Comparison of ENCODE assay signal across 9 cellular contexts in the genomic region with DNA sequence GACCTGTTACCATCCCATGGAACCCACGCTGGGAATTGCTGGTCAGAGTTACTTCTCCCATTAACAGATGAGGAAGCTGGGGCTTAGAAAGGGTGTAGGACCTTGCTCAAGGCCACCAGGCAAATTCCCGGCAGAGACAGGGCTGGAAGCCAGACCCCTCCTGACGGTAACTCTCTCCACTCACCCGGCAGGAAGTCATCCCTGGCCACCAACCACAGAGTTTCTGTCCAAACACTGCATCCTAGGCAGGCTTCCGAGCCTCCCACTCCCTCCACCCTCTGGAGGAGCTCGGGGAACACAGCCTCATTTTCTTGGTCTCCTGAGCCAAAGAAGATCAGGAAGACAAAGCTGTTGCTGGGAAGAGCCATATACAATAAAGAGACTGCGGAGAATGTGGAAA. TPM values are rescaled to one million over a fixed set of nuclear protein-coding genes. Genes with fewer than 3 reads are reported as not detected.
DNase-seq lines count a peak whose midpoint lies in the region; ATAC-seq and TF ChIP-seq lines count a peak whose summit lies in the region.
"Had no signal": no experiment of that assay in that cellular context is flagged by ENCODE, and none has a peak within 500 bp of the region (broad histone marks: within the 10 kb centered on the region; RNA-seq: fewer than 3 reads in every experiment).

No MANE protein-coding gene starts in this region.

- peak; percentile 30 for TF ChIP-seq CTCF in fibroblast of mammary gland (conservative IDR thresholded peaks at IDR 0.05; ENCODE audit: control insufficient read depth, insufficient read depth, low read depth, low read length)
- TF ChIP-seq CTCF in GM10248 (IDR thresholded peaks at IDR 0.05; ENCODE audit: control extremely low read depth, extremely low read depth, low read depth, missing control alignments): no peak

- H3K9me3 Mint-ChIP-seq in activated CD4-positive, alpha-beta T cell treated with anti-CD3 and anti-CD28 coated beads for 36 hours (ENCODE audit: low read depth): no peaks in the 10 kb centered on the region

- H3K27ac Mint-ChIP-seq in activated CD4-positive, alpha-beta T cell treated with anti-CD3 and anti-CD28 coated beads for 36 hours: no peak overlapping the region

- H3K27me3 Mint-ChIP-seq in activated CD4-positive, alpha-beta T cell treated with anti-CD3 and anti-CD28 coated beads for 36 hours: no peaks in the 10 kb centered on the region

- H3K9me3 ChIP-seq in muscle layer of colon (ENCODE audit: low read length) (no peaks in the 10 kb centered on the region), aorta (ENCODE audit: control insufficient read depth, low read length) (no peaks in the 10 kb centered on the region)

- intact Hi-C loops in aorta (cut with DNase I): no loop called here
- intact Hi-C loops in activated CD4-positive, alpha-beta T cell treated with anti-CD3 and anti-CD28 coated beads for 36 hours (cut with DNase I, micrococcal nuclease): no loop called here

- WGBS in aorta, 2 donors: 38 to 40% methylated on average over 7 of the region's 7 CpGs

- CTCF ChIA-PET in GM10248 (lab: Yijun Ruan, JAX): interaction anchor here (1.1 to 3.2 kb wide), 3 partner anchors 9 to 18 kb away, joined by 3 to 31 read pairs (median 3); no protein-coding TSS in a partner anchor
- CTCF ChIA-PET in activated CD4-positive, alpha-beta T cell treated with anti-CD3 and anti-CD28 coated beads for 36 hours (lab: Charles Lee): interaction anchor here (0.7 to 2.4 kb wide), 2 partner anchors 9 to 184 kb away, joined by 4 to 12 read pairs; no protein-coding TSS in a partner anchor

- H3K27me3 ChIP-seq in muscle layer of colon (ENCODE audit: control insufficient read depth in 1 of 2, insufficient read depth in 2 of 2, low read length in 2 of 2) (no peaks in the 10 kb centered on the region), aorta (ENCODE audit: control insufficient read depth in 1 of 2, insufficient read depth in 2 of 2, low read length in 1 of 2) (no peaks in the 10 kb centered on the region)

- H3K36me3 ChIP-seq in muscle layer of colon (ENCODE audit: insufficient read depth, low read length) (peaks cover 42% of the 10 kb centered on the region), aorta (ENCODE audit: control insufficient read depth in 1 of 2, insufficient read depth in 2 of 2, low read length in 1 of 2) (peaks cover 0 to 2% of the 10 kb centered on the region in 2 donors)

- POLR2A ChIA-PET in GM10248 (lab: Yijun Ruan, JAX): no interaction called here
- POLR2A ChIA-PET in activated CD4-positive, alpha-beta T cell treated with anti-CD3 and anti-CD28 coated beads for 36 hours (lab: Charles Lee): interaction anchor here (0.6 kb wide), 1 partner anchor 39 kb away, joined by 3 read pairs; no protein-coding TSS in a partner anchor

- H3K4me1 Mint-ChIP-seq in activated CD4-positive, alpha-beta T cell treated with anti-CD3 and anti-CD28 coated beads for 36 hours: peaks cover 7% of the 10 kb centered on the region

- DNase-seq in NCI-H82 (lab: John Stamatoyannopoulos, UW) (peak; percentile 53), NCI-H82 treated with DMSO at 0.1 percent for 48 hours (lab: John Stamatoyannopoulos, UW; ENCODE audit: unreplicated experiment) (no peak), fibroblast of mammary gland (ENCODE audit: low read depth) (peak; percentile 91), aorta (peak; percentile 89 to 90), GM10248 (ENCODE audit: extremely low spot score) (no peak), NCI-H345 (lab: John Stamatoyannopoulos, UW) (no peak)
- DNase-seq in activated CD4-positive, alpha-beta T cell treated with anti-CD3 and anti-CD28 coated beads for 36 hours: no peak

- H3K4me3 Mint-ChIP-seq in activated CD4-positive, alpha-beta T cell treated with anti-CD3 and anti-CD28 coated beads for 36 hours: no peak overlapping the region

- peaks cover 4% of the 10 kb centered on the region for H3K36me3 Mint-ChIP-seq in activated CD4-positive, alpha-beta T cell treated with anti-CD3 and anti-CD28 coated beads for 36 hours (ENCODE audit: low read depth)

- H3K4me3 ChIP-seq in fibroblast of mammary gland (ENCODE audit: control insufficient read depth, low read depth, low read length) (no peak overlapping the region), muscle layer of colon (ENCODE audit: low read depth in 1 of 2, low read length in 2 of 2) (no peak overlapping the region), aorta (ENCODE audit: low read length in 2 of 2) (no peak overlapping the region)

- peak overlapping the region; percentile 2 for H3K9ac ChIP-seq in muscle layer of colon (ENCODE audit: low read length)

- H3K27ac ChIP-seq in muscle layer of colon (ENCODE audit: low read depth, low read length) (peak overlapping the region; percentile 84), aorta (ENCODE audit: low read depth in 1 of 2, low read length in 2 of 2) (no peak overlapping the region)
- H3K27ac ChIP-seq: 22Rv1 had no signal

- H3K4me1 ChIP-seq in muscle layer of colon (ENCODE audit: insufficient read depth, low read length) (peaks cover 24% of the 10 kb centered on the region), aorta (ENCODE audit: control insufficient read depth in 1 of 2, insufficient read depth in 2 of 2, low read length in 2 of 2) (no peaks in the 10 kb centered on the region)

- ATAC-seq in aorta (ENCODE audit: low FRiP score): peak; percentile 89
- ATAC-seq in activated CD4-positive, alpha-beta T cell treated with anti-CD3 and anti-CD28 coated beads for 36 hours: no peak

RNA-seq across cellular contexts. Expression of gene ZNF436, which starts 25.0 kb away (rescaled TPM):
- 10 to 100 TPM; 12.5 to 35.4 TPM for total RNA-seq in aorta
- polyA plus RNA-seq in aorta: 1 to 10 TPM; 3.6 to 5.1 TPM
- total RNA-seq in activated CD4-positive, alpha-beta T cell treated with anti-CD3 and anti-CD28 coated beads for 36 hours: 1 to 10 TPM; 5.2 to 6.1 TPM

RNA-seq across cellular contexts. Expression of gene TCEA3, which starts 29.9 kb away (rescaled TPM):
- total RNA-seq in aorta: 10 to 100 TPM; 25.7 to 51.3 TPM
- polyA plus RNA-seq in aorta: 10 to 100 TPM; 31.2 to 37.3 TPM
- 1 to 10 TPM; 5.5 to 6.8 TPM for total RNA-seq in activated CD4-positive, alpha-beta T cell treated with anti-CD3 and anti-CD28 coated beads for 36 hours

RNA-seq across cellular contexts. Expression of gene HNRNPR, which starts 50.6 kb away (rescaled TPM):
- total RNA-seq in aorta: 100 to 1,000 TPM; 113 to 120 TPM
- polyA plus RNA-seq in aorta: 10 to 100 TPM; 56.6 to 69.1 TPM
- 100 to 1,000 TPM; 190 to 210 TPM for total RNA-seq in activated CD4-positive, alpha-beta T cell treated with anti-CD3 and anti-CD28 coated beads for 36 hours

Comparison
In these comparisons a context has a peak if more than half of its experiments do, and no peak if none do; other contexts are left out.
1. DNase-seq: peak in NCI-H82 (single experiment), fibroblast of mammary gland (single experiment) and aorta (2 of 2); none in NCI-H82 treated with DMSO at 0.1 percent for 48 hours (single experiment), GM10248 (single experiment), NCI-H345 (single experiment) and activated CD4-positive, alpha-beta T cell treated with anti-CD3 and anti-CD28 coated beads for 36 hours (single experiment).